12 cellular contexts compared by ENCODE assay signal in the genomic region with DNA sequence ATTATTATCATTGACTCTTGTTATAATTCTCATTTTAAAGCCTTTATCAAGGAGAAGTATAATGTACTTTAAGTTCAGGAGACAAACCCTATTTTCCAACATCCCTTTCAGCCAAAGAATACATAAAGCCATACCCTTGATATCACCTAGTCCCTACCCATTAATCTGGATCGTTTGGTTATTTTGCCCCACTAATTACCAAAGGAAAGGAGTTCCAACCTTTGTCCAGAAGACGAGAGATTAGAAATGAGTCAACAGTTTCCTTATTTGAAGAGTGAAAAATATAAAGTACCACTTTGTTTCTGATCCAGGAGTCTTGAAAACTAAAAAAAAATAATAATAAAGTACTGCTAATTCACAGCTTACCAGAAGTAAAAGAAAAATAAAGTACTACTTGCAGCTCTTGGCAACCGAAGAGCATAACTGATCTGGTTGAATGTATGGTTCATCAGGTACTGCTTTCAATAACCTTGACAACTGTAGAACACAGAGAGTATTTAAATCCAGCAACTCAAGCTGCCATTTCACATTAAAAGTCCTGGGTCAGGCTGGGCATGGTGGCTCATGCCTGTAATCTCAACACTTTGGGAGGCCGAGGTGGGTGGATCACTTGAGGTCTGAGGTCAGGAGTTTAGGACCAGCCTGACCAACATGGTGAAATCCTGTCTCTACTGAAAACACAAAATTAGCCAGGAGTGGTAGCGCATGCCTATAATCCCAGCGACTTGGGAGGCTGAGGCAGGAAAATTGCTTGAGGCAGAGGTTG. TPM values are rescaled to one million over a fixed set of nuclear protein-coding genes. Genes with fewer than 3 reads are reported as not detected.
DNase-seq lines count a peak whose midpoint lies in the region; ATAC-seq and TF ChIP-seq lines count a peak whose summit lies in the region.
"Had no signal": no experiment of that assay in that cellular context is flagged by ENCODE, and none has a peak within 500 bp of the region (broad histone marks: within the 10 kb centered on the region; RNA-seq: fewer than 3 reads in every experiment).

No MANE protein-coding gene starts in this region.

- intact Hi-C loops in adrenal gland (cut with DNase I): no loop called here
- intact Hi-C loops in lower lobe of right lung (cut with DNase I): no loop called here
- intact Hi-C loops in tibial artery (cut with DNase I; ENCODE audit: low total_unique reads): no loop called here

- H3K4me1 Mint-ChIP-seq in activated CD8-positive, alpha-beta memory T cell treated with anti-CD3 and anti-CD28 coated beads, Interleukin-2, amount 10 ng/mL, durations not matched to agents 7 days and 5 days: peaks cover 80% of the 10 kb centered on the region

- H3K27me3 Mint-ChIP-seq in activated CD8-positive, alpha-beta memory T cell treated with anti-CD3 and anti-CD28 coated beads, Interleukin-2, amount 10 ng/mL, durations not matched to agents 7 days and 5 days: no peaks in the 10 kb centered on the region

- peaks cover 24% of the 10 kb centered on the region for H3K36me3 Mint-ChIP-seq in activated CD8-positive, alpha-beta memory T cell treated with anti-CD3 and anti-CD28 coated beads, Interleukin-2, amount 10 ng/mL, durations not matched to agents 7 days and 5 days

- H3K27me3 ChIP-seq in adrenal gland (no peaks in the 10 kb centered on the region), lower lobe of right lung (ENCODE audit: low read depth) (no peaks in the 10 kb centered on the region), tibial artery (no peaks in the 10 kb centered on the region)

- no peak for DNase-seq in activated CD8-positive, alpha-beta memory T cell treated with anti-CD3 and anti-CD28 coated beads, Interleukin-2, amount 10 ng/mL, durations not matched to agents 7 days and 5 days
- no peak for DNase-seq in activated CD8-positive, alpha-beta memory T cell treated with anti-CD3 and anti-CD28 coated beads, Interleukin-2, amount 50 U/mL, for 4 hours
- DNase-seq in adrenal gland (no peak), lower lobe of right lung (no peak), tibial artery (no peak), T-helper 9 cell (no peak), Kasumi-1 (lab: John Stamatoyannopoulos, UW) (no peak)
- DNase-seq: amygdala, foreskin fibroblast, islet precursor cell, NCI-H2029 had no signal

- no peaks in the 10 kb centered on the region for H3K9me3 Mint-ChIP-seq in activated CD8-positive, alpha-beta memory T cell treated with anti-CD3 and anti-CD28 coated beads, Interleukin-2, amount 10 ng/mL, durations not matched to agents 7 days and 5 days (ENCODE audit: low read depth)

- H3K4me1 ChIP-seq in adrenal gland (replicated peaks in 1 of 2) (peaks cover 20 to 37% of the 10 kb centered on the region in 2 donors), lower lobe of right lung (peaks cover 40% of the 10 kb centered on the region), tibial artery (peaks cover 0 to 75% (median 49%) of the 10 kb centered on the region in 4 donors)

- no peak for TF ChIP-seq POLR2A in adrenal gland (IDR thresholded peaks at IDR 0.05)

- CTCF ChIA-PET in activated CD8-positive, alpha-beta memory T cell treated with anti-CD3 and anti-CD28 coated beads, Interleukin-2, amount 10 ng/mL, durations not matched to agents 7 days and 5 days (lab: Charles Lee): interaction anchor here (0.9 to 1.4 kb wide), 3 partner anchors 12 to 670 kb away, joined by 3 to 4 read pairs (median 4); no protein-coding TSS in a partner anchor

- ATAC-seq in activated CD8-positive, alpha-beta memory T cell treated with anti-CD3 and anti-CD28 coated beads, Interleukin-2, amount 10 ng/mL, durations not matched to agents 7 days and 5 days: no peak
- ATAC-seq in lower lobe of right lung (peak in 1 of 2 donors; percentile 23), GM21390 (IDR thresholded peaks at IDR 0.05; ENCODE audit: unreplicated experiment) (no peak)

- H3K27ac ChIP-seq in adrenal gland: peak overlapping the region in 3 of 5 donors; percentile 14 to 36 (median 16)
- H3K27ac ChIP-seq in lower lobe of right lung: peak overlapping the region; percentile 27
- peak overlapping the region; percentile 33 to 59 for H3K27ac ChIP-seq in tibial artery

- no peak overlapping the region for H3K4me3 Mint-ChIP-seq in activated CD8-positive, alpha-beta memory T cell treated with anti-CD3 and anti-CD28 coated beads, Interleukin-2, amount 10 ng/mL, durations not matched to agents 7 days and 5 days

- TF ChIP-seq CTCF in adrenal gland (IDR thresholded peaks at IDR 0.05) (no peak), lower lobe of right lung (IDR thresholded peaks at IDR 0.05) (no peak), tibial artery (IDR thresholded peaks at IDR 0.05) (no peak)

- H3K9me3 ChIP-seq in adrenal gland (replicated peaks in 1 of 3) (no peaks in the 10 kb centered on the region), lower lobe of right lung (no peaks in the 10 kb centered on the region), tibial artery (no peaks in the 10 kb centered on the region)

- H3K36me3 ChIP-seq in adrenal gland (replicated peaks in 1 of 2): peaks cover 0 to 8% of the 10 kb centered on the region in 2 donors
- peaks cover 38% of the 10 kb centered on the region for H3K36me3 ChIP-seq in lower lobe of right lung
- H3K36me3 ChIP-seq in tibial artery: peaks cover 0 to 13% (median 0%) of the 10 kb centered on the region in 3 donors

- WGBS in adrenal gland, 4 donors: 63 to 69% (median 67%) methylated on average over 6 of the region's 6 CpGs

- peak overlapping the region; percentile 35 for H3K27ac Mint-ChIP-seq in activated CD8-positive, alpha-beta memory T cell treated with anti-CD3 and anti-CD28 coated beads, Interleukin-2, amount 10 ng/mL, durations not matched to agents 7 days and 5 days

- H3K4me3 ChIP-seq in adrenal gland (no peak overlapping the region), lower lobe of right lung (no peak overlapping the region), tibial artery (no peak overlapping the region)

RNA-seq across cellular contexts. Expression of gene LIMA1, which starts 33.7 kb away (rescaled TPM):
- 10 to 100 TPM; 36.4 to 64.2 TPM for total RNA-seq in activated CD8-positive, alpha-beta memory T cell treated with anti-CD3 and anti-CD28 coated beads, Interleukin-2, amount 10 ng/mL, durations not matched to agents 7 days and 5 days
- total RNA-seq in adrenal gland (100 to 1,000 TPM in 3 of 8 donors, 10 to 100 TPM in 5; 44.3 to 134 (median 94.4) TPM), lower lobe of right lung (76.6 TPM)
- polyA plus RNA-seq in adrenal gland: 10 to 100 TPM; 49.8 to 84.7 (median 61.0) TPM
